33 cellular contexts compared by ENCODE assay signal in the genomic region with DNA sequence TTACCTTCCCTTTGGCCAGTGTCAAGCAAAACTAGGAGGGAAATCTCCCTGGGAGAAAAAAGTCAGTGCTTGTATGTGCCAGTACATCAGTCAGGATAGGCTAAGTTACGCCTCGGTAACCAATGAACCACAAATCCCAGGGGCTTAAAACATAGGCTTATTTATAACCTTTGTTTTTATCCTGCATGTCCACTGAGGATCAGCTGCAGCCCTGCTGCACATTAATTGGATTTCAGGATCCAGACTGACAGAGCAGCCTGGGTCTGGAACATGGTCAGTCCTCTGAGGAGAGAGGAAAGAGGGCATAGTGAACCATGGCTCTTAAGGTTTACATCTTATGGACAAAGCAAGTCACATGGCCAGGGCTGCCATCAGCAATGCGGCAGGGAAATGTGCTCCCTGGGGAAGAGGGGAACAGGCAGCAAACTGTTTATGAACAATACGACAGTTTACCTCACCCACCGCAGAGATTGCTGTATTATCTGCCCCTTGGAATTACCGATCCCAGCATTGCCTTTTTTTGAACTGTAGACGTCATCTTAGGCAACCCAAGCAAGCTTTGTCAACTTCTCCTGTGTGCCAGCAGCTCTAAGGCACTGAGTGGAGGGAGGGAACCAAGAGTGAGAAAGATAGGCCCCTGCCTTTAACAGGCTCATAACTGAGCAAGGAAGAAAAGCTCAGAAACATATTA. TPM values are rescaled to one million over a fixed set of nuclear protein-coding genes. Genes with fewer than 3 reads are reported as not detected.
"Had no signal": no experiment of that assay in that cellular context is flagged by ENCODE, and none has a peak within 500 bp of the region (broad histone marks: within the 10 kb centered on the region; RNA-seq: fewer than 3 reads in every experiment).

No MANE protein-coding gene starts in this region.

- H3K36me3 Mint-ChIP-seq: activated naive CD8-positive, alpha-beta T cell; mesothelial cell of epicardium; naive B cell; WTC11 had no signal

- H3K36me3 ChIP-seq: esophagus squamous epithelium, heart right ventricle, neutrophil, ovary, tibial nerve had no signal

- H3K9me3 ChIP-seq: body of pancreas, esophagus squamous epithelium, neutrophil, ovary, tibial nerve had no signal

- DNase-seq: activated CD4-positive, alpha-beta memory T cell treated with anti-CD3 and anti-CD28 coated beads, Interleukin-2, amount 10 ng/mL, durations not matched to agents 7 days and 5 days; activated CD4-positive, alpha-beta T cell treated with anti-CD3 and anti-CD28 coated beads for 1 hour; activated CD4-positive, alpha-beta T cell treated with anti-CD3 and anti-CD28 coated beads, Interleukin-2, amount 10 ng/mL, durations not matched to agents 7 days and 5 days; activated naive CD4-positive, alpha-beta T cell; activated T-cell treated with anti-CD3 and anti-CD28 coated beads, Interleukin-2, amount 50 U/mL, for 48 hours; aorta; dermis blood vessel endothelial cell; effector CD4-positive, alpha-beta T cell; esophagus squamous epithelium; foreskin melanocyte; heart right ventricle; naive B cell; nephron progenitor cell; ovary; stimulated activated CD4-positive, alpha-beta T cell treated with anti-CD3 and anti-CD28 coated beads, Interleukin-15, amount 100 ng/mL, for 24 hours; stimulated activated CD4-positive, alpha-beta T cell treated with anti-CD3 and anti-CD28 coated beads, Interleukin-2, amount 100 ng/mL, for 24 hours; stimulated activated naive CD4-positive, alpha-beta T cell; T1000 had no signal

- H3K4me1 ChIP-seq: body of pancreas, esophagus squamous epithelium, heart right ventricle, tibial nerve had no signal

- H3K4me3 Mint-ChIP-seq: activated CD4-positive, alpha-beta memory T cell treated with anti-CD3 and anti-CD28 coated beads, Interleukin-2, amount 10 ng/mL, durations not matched to agents 7 days and 5 days; activated CD4-positive, alpha-beta T cell treated with anti-CD3 and anti-CD28 coated beads, Interleukin-2, amount 10 ng/mL, durations not matched to agents 7 days and 5 days; activated naive CD8-positive, alpha-beta T cell; mesothelial cell of epicardium; nephron progenitor cell; WTC11 had no signal

- H3K27me3 Mint-ChIP-seq: progenitor cell of endocrine pancreas had no signal

- H3K4me3 ChIP-seq: body of pancreas, esophagus squamous epithelium, heart right ventricle, ovary, tibial nerve had no signal

- H3K27me3 ChIP-seq: body of pancreas, esophagus squamous epithelium, ovary, tibial nerve had no signal

- H3K27ac Mint-ChIP-seq: activated CD4-positive, alpha-beta memory T cell treated with anti-CD3 and anti-CD28 coated beads, Interleukin-2, amount 10 ng/mL, durations not matched to agents 7 days and 5 days; activated CD4-positive, alpha-beta T cell treated with anti-CD3 and anti-CD28 coated beads, Interleukin-2, amount 10 ng/mL, durations not matched to agents 7 days and 5 days; activated naive CD8-positive, alpha-beta T cell; activated T-helper 2 cell treated with anti-CD3 and anti-CD28 coated beads, Interferon-gamma antibody, Interleukin-2, Interleukin-4, amounts not matched to agents 10 μg/mL and 5 μg/mL and 100 μg/mL, durations not matched to agents 14 hours and 24 hours and 36 hours; mesothelial cell of epicardium; naive B cell; nephron progenitor cell; progenitor cell of endocrine pancreas; WTC11 had no signal

- H3K9me3 Mint-ChIP-seq: activated CD4-positive, alpha-beta memory T cell treated with anti-CD3 and anti-CD28 coated beads, Interleukin-2, amount 10 ng/mL, durations not matched to agents 7 days and 5 days; activated CD4-positive, alpha-beta T cell treated with anti-CD3 and anti-CD28 coated beads, Interleukin-2, amount 10 ng/mL, durations not matched to agents 7 days and 5 days; activated T-helper 2 cell treated with anti-CD3 and anti-CD28 coated beads, Interferon-gamma antibody, Interleukin-2, Interleukin-4, amounts not matched to agents 10 μg/mL and 5 μg/mL and 100 μg/mL, durations not matched to agents 14 hours and 24 hours and 36 hours had no signal

- H3K4me1 Mint-ChIP-seq: activated CD4-positive, alpha-beta T cell treated with anti-CD3 and anti-CD28 coated beads, Interleukin-2, amount 10 ng/mL, durations not matched to agents 7 days and 5 days; mesothelial cell of epicardium; nephron progenitor cell; WTC11 had no signal

- H3K27ac ChIP-seq: body of pancreas, esophagus squamous epithelium, heart right ventricle, neutrophil, ovary, tibial nerve had no signal

RNA-seq across cellular contexts. Expression of a gene that starts 9.1 kb away (rescaled TPM):
- total RNA-seq: activated CD4-positive, alpha-beta memory T cell treated with anti-CD3 and anti-CD28 coated beads, Interleukin-2, amount 10 ng/mL, durations not matched to agents 7 days and 5 days; activated CD4-positive, alpha-beta T cell treated with anti-CD3 and anti-CD28 coated beads, Interleukin-2, amount 10 ng/mL, durations not matched to agents 7 days and 5 days; activated T-helper 2 cell treated with anti-CD3 and anti-CD28 coated beads, Interferon-gamma antibody, Interleukin-2, Interleukin-4, amounts not matched to agents 10 μg/mL and 5 μg/mL and 100 μg/mL, durations not matched to agents 14 hours and 24 hours and 36 hours; aorta; body of pancreas; dermis blood vessel endothelial cell; glomerular endothelial cell; heart right ventricle; kidney epithelial cell; mesothelial cell of epicardium; ovary; progenitor cell of endocrine pancreas; renal cortical epithelial cell; T-helper 1 cell treated with Interleukin-12 subunit alpha and Interleukin-12 subunit beta and Interleukin-4 antibody, amounts not matched to agents 30 ng/mL and 1 ng/mL, for 36 hours; temporal lobe; tibial nerve; ureter; WTC11 had no signal

RNA-seq across cellular contexts. Expression of a gene that starts 14.3 kb away (rescaled TPM):
- total RNA-seq: activated CD4-positive, alpha-beta memory T cell treated with anti-CD3 and anti-CD28 coated beads, Interleukin-2, amount 10 ng/mL, durations not matched to agents 7 days and 5 days; activated CD4-positive, alpha-beta T cell treated with anti-CD3 and anti-CD28 coated beads, Interleukin-2, amount 10 ng/mL, durations not matched to agents 7 days and 5 days; activated T-helper 2 cell treated with anti-CD3 and anti-CD28 coated beads, Interferon-gamma antibody, Interleukin-2, Interleukin-4, amounts not matched to agents 10 μg/mL and 5 μg/mL and 100 μg/mL, durations not matched to agents 14 hours and 24 hours and 36 hours; aorta; body of pancreas; dermis blood vessel endothelial cell; glomerular endothelial cell; heart right ventricle; kidney epithelial cell; mesothelial cell of epicardium; ovary; progenitor cell of endocrine pancreas; renal cortical epithelial cell; T-helper 1 cell treated with Interleukin-12 subunit alpha and Interleukin-12 subunit beta and Interleukin-4 antibody, amounts not matched to agents 30 ng/mL and 1 ng/mL, for 36 hours; temporal lobe; tibial nerve; ureter; WTC11 had no signal

RNA-seq across cellular contexts. Expression of a gene that starts 22.5 kb away (rescaled TPM):
- total RNA-seq: activated CD4-positive, alpha-beta memory T cell treated with anti-CD3 and anti-CD28 coated beads, Interleukin-2, amount 10 ng/mL, durations not matched to agents 7 days and 5 days; activated CD4-positive, alpha-beta T cell treated with anti-CD3 and anti-CD28 coated beads, Interleukin-2, amount 10 ng/mL, durations not matched to agents 7 days and 5 days; activated T-helper 2 cell treated with anti-CD3 and anti-CD28 coated beads, Interferon-gamma antibody, Interleukin-2, Interleukin-4, amounts not matched to agents 10 μg/mL and 5 μg/mL and 100 μg/mL, durations not matched to agents 14 hours and 24 hours and 36 hours; aorta; body of pancreas; dermis blood vessel endothelial cell; glomerular endothelial cell; heart right ventricle; kidney epithelial cell; lower leg skin; mesothelial cell of epicardium; ovary; progenitor cell of endocrine pancreas; renal cortical epithelial cell; T-helper 1 cell treated with Interleukin-12 subunit alpha and Interleukin-12 subunit beta and Interleukin-4 antibody, amounts not matched to agents 30 ng/mL and 1 ng/mL, for 36 hours; temporal lobe; tibial nerve; WTC11 had no signal

RNA-seq across cellular contexts. Expression of a gene that starts 40.2 kb away (rescaled TPM):
- total RNA-seq: activated CD4-positive, alpha-beta memory T cell treated with anti-CD3 and anti-CD28 coated beads, Interleukin-2, amount 10 ng/mL, durations not matched to agents 7 days and 5 days; activated CD4-positive, alpha-beta T cell treated with anti-CD3 and anti-CD28 coated beads, Interleukin-2, amount 10 ng/mL, durations not matched to agents 7 days and 5 days; activated T-helper 2 cell treated with anti-CD3 and anti-CD28 coated beads, Interferon-gamma antibody, Interleukin-2, Interleukin-4, amounts not matched to agents 10 μg/mL and 5 μg/mL and 100 μg/mL, durations not matched to agents 14 hours and 24 hours and 36 hours; body of pancreas; dermis blood vessel endothelial cell; glomerular endothelial cell; heart right ventricle; lower leg skin; mesothelial cell of epicardium; progenitor cell of endocrine pancreas; renal cortical epithelial cell; T-helper 1 cell treated with Interleukin-12 subunit alpha and Interleukin-12 subunit beta and Interleukin-4 antibody, amounts not matched to agents 30 ng/mL and 1 ng/mL, for 36 hours; temporal lobe; tibial nerve; WTC11 had no signal

RNA-seq across cellular contexts. Expression of a gene that starts 53.0 kb away (rescaled TPM):
- total RNA-seq: activated CD4-positive, alpha-beta memory T cell treated with anti-CD3 and anti-CD28 coated beads, Interleukin-2, amount 10 ng/mL, durations not matched to agents 7 days and 5 days; activated CD4-positive, alpha-beta T cell treated with anti-CD3 and anti-CD28 coated beads, Interleukin-2, amount 10 ng/mL, durations not matched to agents 7 days and 5 days; activated T-helper 2 cell treated with anti-CD3 and anti-CD28 coated beads, Interferon-gamma antibody, Interleukin-2, Interleukin-4, amounts not matched to agents 10 μg/mL and 5 μg/mL and 100 μg/mL, durations not matched to agents 14 hours and 24 hours and 36 hours; aorta; body of pancreas; dermis blood vessel endothelial cell; glomerular endothelial cell; heart right ventricle; ovary; progenitor cell of endocrine pancreas; T-helper 1 cell treated with Interleukin-12 subunit alpha and Interleukin-12 subunit beta and Interleukin-4 antibody, amounts not matched to agents 30 ng/mL and 1 ng/mL, for 36 hours; tibial nerve; WTC11 had no signal
